ENCODE assay signal across 1 cellular context in genomic region chr6:34597605-34598353, GRCh38.
TF ChIP-seq lines count a peak whose summit lies in the region.

No MANE protein-coding gene starts in this region.

TF ChIP-seq in HepG2, 621 proteins besides CTCF, POLR2A, EP300 and RAD21 (continued from another document and continues in another):
- TF ChIP-seq ZSCAN22 (CRISPR knock-in tag; IDR thresholded peaks at IDR 0.05) (no peak), ZNF674 (CRISPR knock-in tag; IDR thresholded peaks at IDR 0.05; ENCODE audit: low read depth) (no peak), ZNF878 (CRISPR knock-in tag; IDR thresholded peaks at IDR 0.05) (no peak), ZIK1 (CRISPR knock-in tag; IDR thresholded peaks at IDR 0.05; ENCODE audit: borderline replicate concordance, low read depth) (no peak), SIX4 (CRISPR knock-in tag; IDR thresholded peaks at IDR 0.05) (no peak), ZNF18 (CRISPR knock-in tag; IDR thresholded peaks at IDR 0.05; ENCODE audit: insufficient replicate concordance) (no peak), GFI1 (CRISPR knock-in tag; IDR thresholded peaks at IDR 0.05; ENCODE audit: borderline replicate concordance) (peak; percentile 84), ZNF34 (CRISPR knock-in tag; IDR thresholded peaks at IDR 0.05; ENCODE audit: borderline replicate concordance) (no peak), FOXM1 (CRISPR knock-in tag; IDR thresholded peaks at IDR 0.05) (no peak), EED (CRISPR knock-in tag; IDR thresholded peaks at IDR 0.05) (no peak), IRF2 (CRISPR knock-in tag; IDR thresholded peaks at IDR 0.05) (no peak), ZBTB40 (IDR thresholded peaks at IDR 0.05) (no peak), ZBTB40 (CRISPR knock-in tag; IDR thresholded peaks at IDR 0.05) (no peak), RBFOX2 (IDR thresholded peaks at IDR 0.05; ENCODE audit: low read depth, low read length) (no peak), ZMYM4 (CRISPR knock-in tag; IDR thresholded peaks at IDR 0.05) (no peak), NFKBIZ (CRISPR knock-in tag; IDR thresholded peaks at IDR 0.05) (no peak), MYNN (CRISPR knock-in tag; IDR thresholded peaks at IDR 0.05; ENCODE audit: low read depth) (no peak), SOX13 (IDR thresholded peaks at IDR 0.05) (no peak), SOX13 (CRISPR knock-in tag; conservative IDR thresholded peaks at IDR 0.05 in 1 of 2, IDR thresholded peaks at IDR 0.05 in 1 of 2) (peak in 1 of 2 experiments; percentile 35; a peak in 1 of 4 replicates), NKX3-1 (CRISPR knock-in tag; IDR thresholded peaks at IDR 0.05) (no peak), RERE (CRISPR knock-in tag; IDR thresholded peaks at IDR 0.05; ENCODE audit: low read depth) (0 out of 2 replicates have a peak, but pooled peaks have one; percentile 43), SALL1 (CRISPR knock-in tag; IDR thresholded peaks at IDR 0.05) (0 out of 2 replicates have a peak, but pooled peaks have one; percentile 13), HES4 (CRISPR knock-in tag; IDR thresholded peaks at IDR 0.05; ENCODE audit: borderline replicate concordance) (no peak), HCFC1 (IDR thresholded peaks at IDR 0.05; ENCODE audit: low read depth, low read length) (no peak), SOX5 (CRISPR knock-in tag; IDR thresholded peaks at IDR 0.05; ENCODE audit: borderline replicate concordance) (no peak), MTF2 (CRISPR knock-in tag; IDR thresholded peaks at IDR 0.05; ENCODE audit: borderline replicate concordance) (no peak), SATB2 (CRISPR knock-in tag; IDR thresholded peaks at IDR 0.05) (no peak), ZNF703 (CRISPR knock-in tag; IDR thresholded peaks at IDR 0.05; ENCODE audit: borderline replicate concordance) (no peak), TEAD2 (CRISPR knock-in tag; IDR thresholded peaks at IDR 0.05) (no peak), MTA3 (CRISPR knock-in tag; IDR thresholded peaks at IDR 0.05) (no peak), ZSCAN31 (CRISPR knock-in tag; IDR thresholded peaks at IDR 0.05; ENCODE audit: low read depth) (no peak)
- TF ChIP-seq, protein P1, sequence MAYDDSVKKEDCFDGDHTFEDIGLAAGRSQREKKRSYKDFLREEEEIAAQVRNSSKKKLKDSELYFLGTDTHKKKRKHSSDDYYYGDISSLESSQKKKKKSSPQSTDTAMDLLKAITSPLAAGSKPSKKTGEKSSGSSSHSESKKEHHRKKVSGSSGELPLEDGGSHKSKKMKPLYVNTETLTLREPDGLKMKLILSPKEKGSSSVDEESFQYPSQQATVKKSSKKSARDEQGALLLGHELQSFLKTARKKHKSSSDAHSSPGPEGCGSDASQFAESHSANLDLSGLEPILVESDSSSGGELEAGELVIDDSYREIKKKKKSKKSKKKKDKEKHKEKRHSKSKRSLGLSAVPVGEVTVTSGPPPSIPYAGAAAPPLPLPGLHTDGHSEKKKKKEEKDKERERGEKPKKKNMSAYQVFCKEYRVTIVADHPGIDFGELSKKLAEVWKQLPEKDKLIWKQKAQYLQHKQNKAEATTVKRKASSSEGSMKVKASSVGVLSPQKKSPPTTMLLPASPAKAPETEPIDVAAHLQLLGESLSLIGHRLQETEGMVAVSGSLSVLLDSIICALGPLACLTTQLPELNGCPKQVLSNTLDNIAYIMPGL (CRISPR knock-in tag; IDR thresholded peaks at IDR 0.05; ENCODE audit: borderline replicate concordance in 1 of 2, low read depth in 1 of 2) = 0 out of 4 replicates have a peak, but pooled peaks of 1 of the 2 experiments have one; percentile 13
- TF ChIP-seq, protein P2, sequence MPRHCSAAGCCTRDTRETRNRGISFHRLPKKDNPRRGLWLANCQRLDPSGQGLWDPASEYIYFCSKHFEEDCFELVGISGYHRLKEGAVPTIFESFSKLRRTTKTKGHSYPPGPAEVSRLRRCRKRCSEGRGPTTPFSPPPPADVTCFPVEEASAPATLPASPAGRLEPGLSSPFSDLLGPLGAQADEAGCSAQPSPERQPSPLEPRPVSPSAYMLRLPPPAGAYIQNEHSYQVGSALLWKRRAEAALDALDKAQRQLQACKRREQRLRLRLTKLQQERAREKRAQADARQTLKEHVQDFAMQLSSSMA (CRISPR knock-in tag; IDR thresholded peaks at IDR 0.05) = no peak
- TF ChIP-seq, protein P3, sequence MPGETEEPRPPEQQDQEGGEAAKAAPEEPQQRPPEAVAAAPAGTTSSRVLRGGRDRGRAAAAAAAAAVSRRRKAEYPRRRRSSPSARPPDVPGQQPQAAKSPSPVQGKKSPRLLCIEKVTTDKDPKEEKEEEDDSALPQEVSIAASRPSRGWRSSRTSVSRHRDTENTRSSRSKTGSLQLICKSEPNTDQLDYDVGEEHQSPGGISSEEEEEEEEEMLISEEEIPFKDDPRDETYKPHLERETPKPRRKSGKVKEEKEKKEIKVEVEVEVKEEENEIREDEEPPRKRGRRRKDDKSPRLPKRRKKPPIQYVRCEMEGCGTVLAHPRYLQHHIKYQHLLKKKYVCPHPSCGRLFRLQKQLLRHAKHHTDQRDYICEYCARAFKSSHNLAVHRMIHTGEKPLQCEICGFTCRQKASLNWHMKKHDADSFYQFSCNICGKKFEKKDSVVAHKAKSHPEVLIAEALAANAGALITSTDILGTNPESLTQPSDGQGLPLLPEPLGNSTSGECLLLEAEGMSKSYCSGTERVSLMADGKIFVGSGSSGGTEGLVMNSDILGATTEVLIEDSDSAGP (CRISPR knock-in tag; IDR thresholded peaks at IDR 0.05; ENCODE audit: borderline replicate concordance) = no peak
- TF ChIP-seq, protein P4, sequence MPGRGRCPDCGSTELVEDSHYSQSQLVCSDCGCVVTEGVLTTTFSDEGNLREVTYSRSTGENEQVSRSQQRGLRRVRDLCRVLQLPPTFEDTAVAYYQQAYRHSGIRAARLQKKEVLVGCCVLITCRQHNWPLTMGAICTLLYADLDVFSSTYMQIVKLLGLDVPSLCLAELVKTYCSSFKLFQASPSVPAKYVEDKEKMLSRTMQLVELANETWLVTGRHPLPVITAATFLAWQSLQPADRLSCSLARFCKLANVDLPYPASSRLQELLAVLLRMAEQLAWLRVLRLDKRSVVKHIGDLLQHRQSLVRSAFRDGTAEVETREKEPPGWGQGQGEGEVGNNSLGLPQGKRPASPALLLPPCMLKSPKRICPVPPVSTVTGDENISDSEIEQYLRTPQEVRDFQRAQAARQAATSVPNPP (CRISPR knock-in tag; IDR thresholded peaks at IDR 0.05) = no peak
- TF ChIP-seq, protein P5, sequence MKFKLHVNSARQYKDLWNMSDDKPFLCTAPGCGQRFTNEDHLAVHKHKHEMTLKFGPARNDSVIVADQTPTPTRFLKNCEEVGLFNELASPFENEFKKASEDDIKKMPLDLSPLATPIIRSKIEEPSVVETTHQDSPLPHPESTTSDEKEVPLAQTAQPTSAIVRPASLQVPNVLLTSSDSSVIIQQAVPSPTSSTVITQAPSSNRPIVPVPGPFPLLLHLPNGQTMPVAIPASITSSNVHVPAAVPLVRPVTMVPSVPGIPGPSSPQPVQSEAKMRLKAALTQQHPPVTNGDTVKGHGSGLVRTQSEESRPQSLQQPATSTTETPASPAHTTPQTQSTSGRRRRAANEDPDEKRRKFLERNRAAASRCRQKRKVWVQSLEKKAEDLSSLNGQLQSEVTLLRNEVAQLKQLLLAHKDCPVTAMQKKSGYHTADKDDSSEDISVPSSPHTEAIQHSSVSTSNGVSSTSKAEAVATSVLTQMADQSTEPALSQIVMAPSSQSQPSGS (CRISPR knock-in tag; IDR thresholded peaks at IDR 0.05) = no peak
